32 cellular contexts compared by ENCODE assay signal in genomic region chr3:114590309-114591047, GRCh38.
"Had no signal": no experiment of that assay in that cellular context is flagged by ENCODE, and none has a peak within 500 bp of the region (broad histone marks: within the 10 kb centered on the region; RNA-seq: fewer than 3 reads in every experiment).

No MANE protein-coding gene starts in this region.

- DNase-seq: activated CD4-positive, alpha-beta T cell treated with anti-CD3 and anti-CD28 coated beads for 1 hour; activated CD4-positive, alpha-beta T cell treated with anti-CD3 and anti-CD28 coated beads, Interleukin-2, amount 50 U/mL, for 1 hour; activated CD8-positive, alpha-beta memory T cell treated with anti-CD3 and anti-CD28 coated beads, Interleukin-2, amount 10 ng/mL, durations not matched to agents 7 days and 5 days; activated CD8-positive, alpha-beta T cell treated with anti-CD3 and anti-CD28 coated beads, Interleukin-2, amount 10 ng/mL, durations not matched to agents 7 days and 5 days; activated gamma-delta T cell treated with Interleukin-2 at 50 U/mL for 16 hours; adrenal gland; aorta; body of pancreas; colonic mucosa; effector CD8-positive, alpha-beta T cell; esophagus squamous epithelium; left colon; mammary epithelial cell; retina; sigmoid colon; small intestine; stimulated activated CD4-positive, alpha-beta T cell treated with anti-CD3 and anti-CD28 coated beads, Interleukin-4, amount 100 ng/mL, for 24 hours; stimulated activated CD8-positive, alpha-beta memory T cell treated with anti-CD3 and anti-CD28 coated beads, Interleukin-4, amount 100 ng/mL, for 48 hours; stimulated activated naive B cell treated with anti-CD40 and anti-IgM and Interleukin-4, amounts not matched to agents 10 μg/mL and 1 μg/mL and 100 μg/mL, for 72 hours; T-helper 17 cell; T1000 had no signal

- H3K9me3 Mint-ChIP-seq: activated naive CD4-positive, alpha-beta T cell treated with anti-CD3 and anti-CD28 coated beads, Interleukin-2, amount 50 U/mL, for 24 hours; nephron; stimulated activated naive B cell treated with anti-CD40 and anti-IgM and Interleukin-4, amounts not matched to agents 10 μg/mL and 1 μg/mL and 100 μg/mL, for 72 hours had no signal

- H3K36me3 Mint-ChIP-seq: activated CD8-positive, alpha-beta memory T cell treated with anti-CD3 and anti-CD28 coated beads, Interleukin-2, amount 10 ng/mL, durations not matched to agents 7 days and 5 days had no signal

- FAIRE-seq: endometrium, keratinocyte had no signal

- H3K27me3 ChIP-seq: adrenal gland, body of pancreas, colonic mucosa, esophagus squamous epithelium, gastroesophageal sphincter, hepatocyte, neutrophil, sigmoid colon, tibial nerve had no signal

- H3K27ac ChIP-seq: adrenal gland, body of pancreas, colonic mucosa, epithelial cell of prostate, esophagus squamous epithelium, gastroesophageal sphincter, hepatocyte, neutrophil, sigmoid colon, tibial nerve had no signal

- H2AFZ ChIP-seq: hepatocyte had no signal

- H3K9me3 ChIP-seq: adrenal gland, body of pancreas, colonic mucosa, esophagus squamous epithelium, gastroesophageal sphincter, neutrophil, sigmoid colon, tibial nerve had no signal

- H3K4me3 Mint-ChIP-seq: activated CD8-positive, alpha-beta memory T cell treated with anti-CD3 and anti-CD28 coated beads, Interleukin-2, amount 10 ng/mL, durations not matched to agents 7 days and 5 days; activated CD8-positive, alpha-beta T cell treated with anti-CD3 and anti-CD28 coated beads, Interleukin-2, amount 10 ng/mL, durations not matched to agents 7 days and 5 days; activated naive CD4-positive, alpha-beta T cell treated with anti-CD3 and anti-CD28 coated beads, Interleukin-2, amount 50 U/mL, for 24 hours; nephron; stimulated activated naive B cell treated with anti-CD40 and anti-IgM and Interleukin-4, amounts not matched to agents 10 μg/mL and 1 μg/mL and 100 μg/mL, for 72 hours; T-helper 17 cell had no signal

- ATAC-seq: activated CD8-positive, alpha-beta memory T cell treated with anti-CD3 and anti-CD28 coated beads, Interleukin-2, amount 10 ng/mL, durations not matched to agents 7 days and 5 days; activated CD8-positive, alpha-beta T cell treated with anti-CD3 and anti-CD28 coated beads, Interleukin-2, amount 10 ng/mL, durations not matched to agents 7 days and 5 days; body of pancreas; gastroesophageal sphincter; left colon; SK-N-SH treated with all-trans-retinoic acid at 6 μM for 48 hours; stimulated activated naive B cell treated with anti-CD40 and anti-IgM and Interleukin-4, amounts not matched to agents 10 μg/mL and 1 μg/mL and 100 μg/mL, for 72 hours; T-helper 17 cell had no signal

- H3K79me2 ChIP-seq: hepatocyte had no signal

- H3K4me1 Mint-ChIP-seq: activated CD8-positive, alpha-beta memory T cell treated with anti-CD3 and anti-CD28 coated beads, Interleukin-2, amount 10 ng/mL, durations not matched to agents 7 days and 5 days had no signal

- H3K4me1 ChIP-seq: body of pancreas, colonic mucosa, esophagus squamous epithelium had no signal

- H3K27ac Mint-ChIP-seq: activated CD8-positive, alpha-beta memory T cell treated with anti-CD3 and anti-CD28 coated beads, Interleukin-2, amount 10 ng/mL, durations not matched to agents 7 days and 5 days; activated CD8-positive, alpha-beta T cell treated with anti-CD3 and anti-CD28 coated beads, Interleukin-2, amount 10 ng/mL, durations not matched to agents 7 days and 5 days; activated naive CD4-positive, alpha-beta T cell treated with anti-CD3 and anti-CD28 coated beads, Interleukin-2, amount 50 U/mL, for 24 hours; nephron; progenitor cell of endocrine pancreas; stimulated activated naive B cell treated with anti-CD40 and anti-IgM and Interleukin-4, amounts not matched to agents 10 μg/mL and 1 μg/mL and 100 μg/mL, for 72 hours; T-helper 17 cell had no signal

- H3K4me2 ChIP-seq: hepatocyte had no signal

- H3K4me3 ChIP-seq: adrenal gland, body of pancreas, colonic mucosa, esophagus squamous epithelium, gastroesophageal sphincter, hepatocyte, sigmoid colon, tibial nerve had no signal

- H3K27me3 Mint-ChIP-seq: activated CD8-positive, alpha-beta memory T cell treated with anti-CD3 and anti-CD28 coated beads, Interleukin-2, amount 10 ng/mL, durations not matched to agents 7 days and 5 days; activated naive CD4-positive, alpha-beta T cell treated with anti-CD3 and anti-CD28 coated beads, Interleukin-2, amount 50 U/mL, for 24 hours; progenitor cell of endocrine pancreas; stimulated activated naive B cell treated with anti-CD40 and anti-IgM and Interleukin-4, amounts not matched to agents 10 μg/mL and 1 μg/mL and 100 μg/mL, for 72 hours; T-helper 17 cell had no signal

- H3K36me3 ChIP-seq: adrenal gland, colonic mucosa, esophagus squamous epithelium, neutrophil, sigmoid colon, tibial nerve had no signal
